ENCODE assay signal across 8 cellular contexts in genomic region chr19:38691938-38692457, GRCh38. TPM values are rescaled to one million over a fixed set of nuclear protein-coding genes. Genes with fewer than 3 reads are reported as not detected.
DNase-seq lines count a peak whose midpoint lies in the region; ATAC-seq lines count a peak whose summit lies in the region.

No MANE protein-coding gene starts in this region.

- peak overlapping the region; percentile 52 for H3K4me3 Mint-ChIP-seq in activated T-helper 17 cell treated with anti-CD3 and anti-CD28 coated beads, Interleukin-2, amount 50 U/mL, for 72 hours

- no peaks in the 10 kb centered on the region for H3K9me3 Mint-ChIP-seq in activated T-helper 17 cell treated with anti-CD3 and anti-CD28 coated beads, Interleukin-2, amount 50 U/mL, for 72 hours

- no peaks in the 10 kb centered on the region for H3K27me3 Mint-ChIP-seq in activated T-helper 17 cell treated with anti-CD3 and anti-CD28 coated beads, Interleukin-2, amount 50 U/mL, for 72 hours

- H3K36me3 Mint-ChIP-seq in activated T-helper 17 cell treated with anti-CD3 and anti-CD28 coated beads, Interleukin-2, amount 50 U/mL, for 72 hours (ENCODE audit: low read depth) = peaks cover 52% of the 10 kb centered on the region

- DNase-seq in EH (ENCODE audit: low read depth) (peak; percentile 97), cardiac septum (ENCODE audit: low spot score) (peak; percentile 77), renal cortical epithelial cell (ENCODE audit: low read depth) (peak; percentile 94), Kasumi-1 (lab: John Stamatoyannopoulos, UW) (no peak), DMS53 (lab: John Stamatoyannopoulos, UW) (no peak), NCI-H2171 (lab: John Stamatoyannopoulos, UW) (no peak)

- no peak for ATAC-seq in activated T-helper 17 cell treated with anti-CD3 and anti-CD28 coated beads, Interleukin-2, amount 50 U/mL, for 72 hours (replicated peaks)
- ATAC-seq in HG02571 (IDR thresholded peaks at IDR 0.05; ENCODE audit: unreplicated experiment) = no peak

- H3K27ac Mint-ChIP-seq in activated T-helper 17 cell treated with anti-CD3 and anti-CD28 coated beads, Interleukin-2, amount 50 U/mL, for 72 hours = peak overlapping the region; percentile 76

- peaks cover 65% of the 10 kb centered on the region for H3K4me1 Mint-ChIP-seq in activated T-helper 17 cell treated with anti-CD3 and anti-CD28 coated beads, Interleukin-2, amount 50 U/mL, for 72 hours

- intact Hi-C loops in cardiac septum (cut with DNase I) = loop anchor here (2.0 kb wide), 2 partner anchors 27 to 41 kb away; no protein-coding TSS in a partner anchor

RNA-seq across cellular contexts. Expression of gene ACTN4, which starts 44.5 kb away (rescaled TPM):
- 100 to 1,000 TPM; 312 to 393 TPM for total RNA-seq in activated T-helper 17 cell treated with anti-CD3 and anti-CD28 coated beads, Interleukin-2, amount 50 U/mL, for 72 hours
- total RNA-seq in cardiac septum = 190 TPM
- 513 and 1,377 TPM in 2 replicates for total RNA-seq in renal cortical epithelial cell

RNA-seq across cellular contexts. Expression of gene CAPN12, which starts 52.3 kb away (rescaled TPM):
- 10 to 100 TPM in 1 of 2 donors, 1 to 10 TPM in 1; 3.8 to 75.3 TPM for total RNA-seq in activated T-helper 17 cell treated with anti-CD3 and anti-CD28 coated beads, Interleukin-2, amount 50 U/mL, for 72 hours
- total RNA-seq in cardiac septum (1.7 TPM), renal cortical epithelial cell (2.6 and 3.6 TPM in 2 replicates)

Comparison
In these comparisons a context has a peak if more than half of its experiments do, and no peak if none do; other contexts are left out.
1. DNase-seq: peak in EH (single experiment), cardiac septum (single experiment) and renal cortical epithelial cell (single experiment); none in Kasumi-1 (0 of 2), DMS53 (single experiment) and NCI-H2171 (single experiment).